ENCODE assay signal across 15 cellular contexts in genomic region chr12:104296718-104297117, GRCh38.
"Had no signal": no experiment of that assay in that cellular context is flagged by ENCODE, and none has a peak within 500 bp of the region (broad histone marks: within the 10 kb centered on the region; RNA-seq: fewer than 3 reads in every experiment).

No MANE protein-coding gene starts in this region.

- ATAC-seq: left lobe of liver; naive thymus-derived CD8-positive, alpha-beta T cell; right cardiac atrium had no signal

- H3K27me3 Mint-ChIP-seq: activated CD4-positive, alpha-beta memory T cell treated with anti-CD3 and anti-CD28 coated beads, Interleukin-2, amount 10 ng/mL, durations not matched to agents 7 days and 5 days; activated naive CD8-positive, alpha-beta T cell treated with anti-CD3 and anti-CD28 coated beads, Interleukin-2, amount 10 ng/mL, durations not matched to agents 7 days and 5 days; naive thymus-derived CD8-positive, alpha-beta T cell had no signal

- DNase-seq: activated CD4-positive, alpha-beta memory T cell treated with anti-CD3 and anti-CD28 coated beads, Interleukin-2, amount 10 ng/mL, durations not matched to agents 7 days and 5 days; activated CD4-positive, CD25-positive, alpha-beta regulatory T cell treated with anti-CD3 and anti-CD28 coated beads, Interleukin-2, amount 50 U/mL, for 72 hours; activated CD8-positive, alpha-beta memory T cell treated with anti-CD3 and anti-CD28 coated beads, Interleukin-2, amount 50 U/mL, for 4 hours; activated gamma-delta T cell treated with Interleukin-2 at 50 U/mL for 16 hours; activated naive CD8-positive, alpha-beta T cell treated with anti-CD3 and anti-CD28 coated beads, Interleukin-2, amount 10 ng/mL, durations not matched to agents 7 days and 5 days; activated T-cell treated with anti-CD3 and anti-CD28 coated beads, Interleukin-2, amount 50 U/mL, for 48 hours; islet precursor cell; naive thymus-derived CD8-positive, alpha-beta T cell; posterior cingulate gyrus; right cardiac atrium; stomach had no signal

- H3K4me3 Mint-ChIP-seq: activated CD4-positive, alpha-beta memory T cell treated with anti-CD3 and anti-CD28 coated beads, Interleukin-2, amount 10 ng/mL, durations not matched to agents 7 days and 5 days; activated naive CD8-positive, alpha-beta T cell treated with anti-CD3 and anti-CD28 coated beads, Interleukin-2, amount 10 ng/mL, durations not matched to agents 7 days and 5 days; naive thymus-derived CD8-positive, alpha-beta T cell; T-helper 2 cell treated with Interferon-gamma antibody and Interleukin-4, amounts not matched to agents 5 μg/mL and 100 μg/mL, for 36 hours had no signal

- H3K27ac ChIP-seq: neutrophil, thoracic aorta had no signal

- H3K27ac Mint-ChIP-seq: activated CD4-positive, alpha-beta memory T cell treated with anti-CD3 and anti-CD28 coated beads, Interleukin-2, amount 10 ng/mL, durations not matched to agents 7 days and 5 days; activated naive CD8-positive, alpha-beta T cell treated with anti-CD3 and anti-CD28 coated beads, Interleukin-2, amount 10 ng/mL, durations not matched to agents 7 days and 5 days; naive thymus-derived CD8-positive, alpha-beta T cell; T-helper 2 cell treated with Interferon-gamma antibody and Interleukin-4, amounts not matched to agents 5 μg/mL and 100 μg/mL, for 36 hours had no signal

- H3K9me3 Mint-ChIP-seq: activated CD4-positive, alpha-beta memory T cell treated with anti-CD3 and anti-CD28 coated beads, Interleukin-2, amount 10 ng/mL, durations not matched to agents 7 days and 5 days; activated naive CD8-positive, alpha-beta T cell treated with anti-CD3 and anti-CD28 coated beads, Interleukin-2, amount 10 ng/mL, durations not matched to agents 7 days and 5 days; naive thymus-derived CD8-positive, alpha-beta T cell; T-helper 2 cell treated with Interferon-gamma antibody and Interleukin-4, amounts not matched to agents 5 μg/mL and 100 μg/mL, for 36 hours had no signal
